15 cellular contexts compared by ENCODE assay signal in the genomic region with DNA sequence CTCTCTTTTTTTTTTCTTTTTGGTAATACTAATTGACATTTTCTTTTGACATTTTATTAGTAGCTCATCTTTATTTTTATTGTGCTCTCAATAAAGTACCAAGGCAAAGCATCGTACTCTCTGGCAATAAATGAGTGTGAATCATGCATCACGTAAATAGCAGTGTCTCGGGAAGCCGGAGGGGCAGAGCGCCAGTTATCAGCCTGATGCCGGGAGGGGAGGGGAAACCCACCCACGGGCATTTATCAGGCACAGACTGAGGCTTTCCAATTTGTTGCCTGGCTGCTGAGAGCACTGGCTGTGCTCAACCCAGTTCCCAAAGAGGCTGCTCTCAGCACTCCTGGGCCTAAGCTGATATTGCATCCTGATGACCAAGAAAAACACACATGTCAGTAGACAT.
DNase-seq lines count a peak whose midpoint lies in the region; ATAC-seq, FAIRE-seq and TF ChIP-seq lines count a peak whose summit lies in the region.
"Had no signal": no experiment of that assay in that cellular context is flagged by ENCODE, and none has a peak within 500 bp of the region (broad histone marks: within the 10 kb centered on the region; RNA-seq: fewer than 3 reads in every experiment).

No MANE protein-coding gene starts in this region.

- peak; percentile 23 for FAIRE-seq in kidney (lab: Jason Lieb, UNC)

- H3K36me3 ChIP-seq in kidney (ENCODE audit: control insufficient read depth in 1 of 2, insufficient read depth in 2 of 2, low read length in 2 of 2) = no peaks in the 10 kb centered on the region

- no peak overlapping the region for H3K27ac ChIP-seq in kidney (ENCODE audit: low read depth in 2 of 2, low read length in 2 of 2)
- H3K27ac ChIP-seq in skin epidermis = peak overlapping the region in 16 of 21 experiments; percentile 13 to 81 (median 60)

- no peaks in the 10 kb centered on the region for H3K9me3 Mint-ChIP-seq in T-cell
- H3K9me3 Mint-ChIP-seq: naive B cell had no signal

- POLR2A ChIA-PET in T-cell (lab: Charles Lee) = no interaction called here

- no peaks in the 10 kb centered on the region for H3K4me1 Mint-ChIP-seq in T-cell
- H3K4me1 Mint-ChIP-seq: naive B cell had no signal

- no peak overlapping the region for H3K4me3 ChIP-seq in cardiac fibroblast (replicated peaks in 1 of 2; ENCODE audit: low read depth in 2 of 2, low read length in 2 of 2)
- H3K4me3 ChIP-seq in kidney (ENCODE audit: low read length in 2 of 2) = no peak overlapping the region
- no peak overlapping the region for H3K4me3 ChIP-seq in skin epidermis

- CTCF ChIA-PET in T-cell (lab: Charles Lee) = no interaction called here

- no peaks in the 10 kb centered on the region for H3K36me3 Mint-ChIP-seq in T-cell
- H3K36me3 Mint-ChIP-seq: naive B cell had no signal

- peaks cover 0 to 3% of the 10 kb centered on the region in 2 donors for H3K4me1 ChIP-seq in kidney (ENCODE audit: control insufficient read depth in 1 of 2, insufficient read depth in 1 of 2, low read depth in 1 of 2, low read length in 2 of 2)

- no peak overlapping the region for H3K9ac ChIP-seq in kidney (ENCODE audit: low read length in 2 of 2)

- no peaks in the 10 kb centered on the region for H3K9me3 ChIP-seq in kidney (ENCODE audit: control insufficient read depth in 1 of 2, low read length in 2 of 2)

- no peak overlapping the region for H3K27ac Mint-ChIP-seq in T-cell
- H3K27ac Mint-ChIP-seq: naive B cell had no signal

- intact Hi-C loops in kidney (cut with DNase I) = no loop called here

- DNase-seq in EH (ENCODE audit: low read depth) (peak; percentile 71), cardiac fibroblast (ENCODE audit: low read depth in 2 of 2) (peak; percentile 31 to 95), kidney (peak; percentile 84), DMS114 treated with DMSO at 0.1 percent for 48 hours (lab: John Stamatoyannopoulos, UW; ENCODE audit: unreplicated experiment) (no peak), T-cell (no peak)
- DNase-seq: activated CD4-positive, alpha-beta T cell treated with anti-CD3 and anti-CD28 coated beads, Interleukin-2, amount 50 U/mL, for 4 hours; activated naive CD4-positive, alpha-beta T cell treated with Interleukin-2 at 50 U/mL for 16 hours; MV-4-11; naive B cell; NCI-H774; stimulated activated CD4-positive, alpha-beta T cell treated with anti-CD3 and anti-CD28 coated beads, Interleukin-1b, Interleukin-23, amount 100 ng/mL, for 48 hours; SW 1271 had no signal

- ATAC-seq in HG03135 (IDR thresholded peaks at IDR 0.05; ENCODE audit: unreplicated experiment) = no peak
- no peak for ATAC-seq in GM19351 (IDR thresholded peaks at IDR 0.05; ENCODE audit: unreplicated experiment)
- ATAC-seq in T-cell (replicated peaks in 1 of 4) = no peak

- no peak for TF ChIP-seq CTCF in cardiac fibroblast (IDR thresholded peaks at IDR 0.05; ENCODE audit: low read depth, low read length)
- no peak for TF ChIP-seq CTCF in kidney (IDR thresholded peaks at IDR 0.05; ENCODE audit: borderline replicate concordance, extremely low read depth, insufficient read depth)

- H3K27me3 Mint-ChIP-seq in T-cell = peaks cover 3 to 14% of the 10 kb centered on the region in 2 donors

- no peak overlapping the region for H3K4me3 Mint-ChIP-seq in T-cell

Comparison
In these comparisons a context has a peak if more than half of its experiments do, and no peak if none do; other contexts are left out.
1. DNase-seq: peak in EH (single experiment), cardiac fibroblast (2 of 2) and kidney (single experiment); none in DMS114 treated with DMSO at 0.1 percent for 48 hours (single experiment) and T-cell (0 of 34).
2. H3K27ac ChIP-seq: peak in skin epidermis (16 of 21); none in kidney (0 of 2).